Comparison of ENCODE assay signal across 24 cellular contexts in genomic region chr19:51754106-51754505, GRCh38.
A peak's percentile ranks its signal among the peaks of the same experiment; 100 is the strongest.
DNase-seq lines count a peak whose midpoint lies in the region; TF ChIP-seq lines count a peak whose summit lies in the region.
"Had no signal": no experiment of that assay in that cellular context is flagged by ENCODE, and none has a peak within 500 bp of the region (broad histone marks: within the 10 kb centered on the region; RNA-seq: fewer than 3 reads in every experiment).

No MANE protein-coding gene starts in this region.

- TF ChIP-seq CTCF in parathyroid adenoma (IDR thresholded peaks at IDR 0.05) = no peak
- no peak for TF ChIP-seq CTCF in WERI-Rb-1 (IDR thresholded peaks at IDR 0.05; ENCODE audit: low read depth, low read length)

- H3K9ac ChIP-seq in parathyroid adenoma = no peak overlapping the region
- H3K9ac ChIP-seq: GM23248 had no signal

- no peak overlapping the region for H3K4me2 ChIP-seq in parathyroid adenoma (ENCODE audit: low read length)
- H3K4me2 ChIP-seq: A549 had no signal

- no peaks in the 10 kb centered on the region for H3K79me2 ChIP-seq in parathyroid adenoma

- DNase-seq in Ammon's horn (ENCODE audit: low spot score) (peak; percentile 55), NOMO-1 treated with DMSO at 0.1 percent for 48 hours (lab: John Stamatoyannopoulos, UW; ENCODE audit: unreplicated experiment) (peak; percentile 75), globus pallidus (ENCODE audit: low spot score) (peak; percentile 51), WERI-Rb-1 (no peak), NCI-H2227 treated with DMSO at 0.1 percent for 48 hours (lab: John Stamatoyannopoulos, UW) (no peak)
- DNase-seq in effector CD4-positive, alpha-beta T cell = no peak
- DNase-seq in activated naive CD4-positive, alpha-beta T cell (lab: John Stamatoyannopoulos, UW) = no peak
- DNase-seq: activated CD4-positive, alpha-beta T cell treated with anti-CD3 and anti-CD28 coated beads, Interleukin-2, amount 50 U/mL, for 48 hours; activated CD4-positive, CD25-positive, alpha-beta regulatory T cell; activated CD8-positive, alpha-beta memory T cell treated with anti-CD3 and anti-CD28 coated beads, Interleukin-2, amount 50 U/mL, for 4 hours; central memory CD4-positive, alpha-beta T cell; dermis blood vessel endothelial cell; DND-41; GM23248; KBM-7; MG63; NCI-H1436 treated with DMSO at 0.1 percent for 48 hours; NCI-H526 treated with DMSO at 0.1 percent for 48 hours; stimulated activated CD4-positive, alpha-beta T cell treated with anti-CD3 and anti-CD28 coated beads, Interleukin-1b, Interleukin-23, amount 100 ng/mL, for 48 hours had no signal

- H3K27ac ChIP-seq in parathyroid adenoma (peak overlapping the region; percentile 6), WERI-Rb-1 (no peak overlapping the region)
- H3K27ac ChIP-seq: A549, ascending aorta, GM23248, vagina had no signal

- H3K36me3 ChIP-seq in parathyroid adenoma (ENCODE audit: control insufficient read depth, insufficient read depth, low read length) (no peaks in the 10 kb centered on the region), WERI-Rb-1 (no peaks in the 10 kb centered on the region)
- H3K36me3 ChIP-seq: ascending aorta, MG63, vagina had no signal

- no peaks in the 10 kb centered on the region for H3K4me1 ChIP-seq in parathyroid adenoma
- H3K4me1 ChIP-seq: A549, ascending aorta, vagina had no signal

- H3K27me3 ChIP-seq in parathyroid adenoma (ENCODE audit: control insufficient read depth, insufficient read depth, low read length) (no peaks in the 10 kb centered on the region), WERI-Rb-1 (ENCODE audit: insufficient read depth, low read depth, severe bottlenecking) (peaks cover 62% of the 10 kb centered on the region)
- H3K27me3 ChIP-seq: ascending aorta, MG63, vagina had no signal

- H3K9me3 ChIP-seq in parathyroid adenoma (ENCODE audit: control insufficient read depth, low read length) = no peaks in the 10 kb centered on the region
- peaks cover 6% of the 10 kb centered on the region for H3K9me3 ChIP-seq in WERI-Rb-1 (ENCODE audit: severe bottlenecking)
- H3K9me3 ChIP-seq: ascending aorta, MG63, vagina had no signal

- H2AFZ ChIP-seq in parathyroid adenoma = no peak overlapping the region
- H2AFZ ChIP-seq: GM23248 had no signal

- H3K4me3 ChIP-seq in parathyroid adenoma (ENCODE audit: low read depth, low read length) = no peak overlapping the region
- no peak overlapping the region for H3K4me3 ChIP-seq in WERI-Rb-1 (ENCODE audit: low read depth, low read length)
- H3K4me3 ChIP-seq: A549, ascending aorta, GM23248, MG63, skin epidermis, vagina had no signal

Comparison
In these comparisons a context has a peak if more than half of its experiments do, and no peak if none do; other contexts are left out.
1. DNase-seq: peak in Ammon's horn (single experiment), NOMO-1 treated with DMSO at 0.1 percent for 48 hours (single experiment) and globus pallidus (single experiment); none in WERI-Rb-1 (single experiment), effector CD4-positive, alpha-beta T cell (single experiment), NCI-H2227 treated with DMSO at 0.1 percent for 48 hours (single experiment) and activated naive CD4-positive, alpha-beta T cell (0 of 4).